8 cellular contexts compared by ENCODE assay signal in genomic region chr20:35741892-35742740, GRCh38. TPM values are rescaled to one million over a fixed set of nuclear protein-coding genes. Genes with fewer than 3 reads are reported as not detected.
DNase-seq lines count a peak whose midpoint lies in the region; ATAC-seq and TF ChIP-seq lines count a peak whose summit lies in the region.

Gene RBM39, minus strand, starts transcription at chr20:35742260. Its CDS starts 1,386 bp downstream, at chr20:35740874.

- H3K4me2 ChIP-seq in smooth muscle cell = peak within 1 kb of the TSS; percentile 90

- CTCF ChIA-PET in WTC11 (lab: Charles Lee) = interaction anchor here (0.6 to 2.9 kb wide), 19 partner anchors 14 to 766 kb away, joined by 3 to 20 read pairs (median 4); partner anchors contain the start of genes ERGIC3, NFS1, PHF20 and ROMO1

- H3K27ac Mint-ChIP-seq in WTC11 = peak within 1 kb of the TSS; percentile 100

- H3K4me1 ChIP-seq in smooth muscle cell (ENCODE audit: low read depth) = peaks cover 31% of the 10 kb centered on the region

- no peaks in the 10 kb centered on the region for H3K9me3 ChIP-seq in smooth muscle cell (replicated peaks; ENCODE audit: low read depth)

- H3K9ac ChIP-seq in smooth muscle cell (ENCODE audit: low read depth) = peak within 1 kb of the TSS; percentile 100

- H3K4me3 ChIP-seq in AG09309 (ENCODE audit: control insufficient read depth, low read depth, low read length) (peak within 1 kb of the TSS; percentile 75), cardiac fibroblast (replicated peaks in 1 of 2; ENCODE audit: low read depth in 2 of 2, low read length in 2 of 2) (peak within 1 kb of the TSS; percentile 86 to 91), smooth muscle cell (peak within 1 kb of the TSS; percentile 88)

- peaks cover 29% of the 10 kb centered on the region for H3K4me1 Mint-ChIP-seq in WTC11

- DNase-seq in AG09309 (ENCODE audit: low read depth) = peak; percentile 100
- DNase-seq in NCI-H226 = peak; percentile 100
- DNase-seq in WTC11 (ENCODE audit: low spot score) = peak; percentile 99
- DNase-seq in cardiac fibroblast (ENCODE audit: low read depth in 2 of 2) = peak; percentile 100
- peak; percentile 95 for DNase-seq in iPS-NIHi11 (ENCODE audit: low spot score)
- DNase-seq in smooth muscle cell (lab: John Stamatoyannopoulos, UW; ENCODE audit: unreplicated experiment) = peak; percentile 94

- no peak within 1 kb of the TSS for H2AFZ ChIP-seq in smooth muscle cell (ENCODE audit: low read depth)

- peaks cover 48% of the 10 kb centered on the region for H3K79me2 ChIP-seq in smooth muscle cell (ENCODE audit: low read depth)

- peak within 1 kb of the TSS; percentile 100 for H3K27ac ChIP-seq in smooth muscle cell (ENCODE audit: low read depth)

- H3K4me3 Mint-ChIP-seq in WTC11 = peak within 1 kb of the TSS; percentile 98

- H3K27me3 Mint-ChIP-seq in WTC11 (ENCODE audit: low read depth) = no peaks in the 10 kb centered on the region

- TF ChIP-seq CTCF in AG09309 (IDR thresholded peaks at IDR 0.05; ENCODE audit: control insufficient read depth, insufficient read depth, low read depth, low read length, missing control alignments) (peak; percentile 46), WTC11 (IDR thresholded peaks at IDR 0.05) (no peak), cardiac fibroblast (IDR thresholded peaks at IDR 0.05; ENCODE audit: low read depth, low read length) (peak; percentile 48), smooth muscle cell (IDR thresholded peaks at IDR 0.05; ENCODE audit: borderline replicate concordance, insufficient read depth, poor library complexity, severe bottlenecking) (no peak)

- no peaks in the 10 kb centered on the region for H3K27me3 ChIP-seq in smooth muscle cell (ENCODE audit: low read depth)

- H3F3A ChIP-seq in smooth muscle cell (ENCODE audit: low read depth) = peaks cover 23% of the 10 kb centered on the region

- peaks cover 43% of the 10 kb centered on the region for H3K36me3 Mint-ChIP-seq in WTC11

- WGBS in smooth muscle cell (ENCODE audit: low lambda C conversion rate) = under 1% methylated on average over 66 of the region's 66 CpGs

- ATAC-seq in GM18909 (IDR thresholded peaks at IDR 0.05; ENCODE audit: poor library complexity, unreplicated experiment) (peak; percentile 87), HG03175 (IDR thresholded peaks at IDR 0.05; ENCODE audit: unreplicated experiment) (peak; percentile 85), WTC11 (peak; percentile 94)

- POLR2A ChIA-PET in WTC11 (lab: Charles Lee) = interaction anchor here (0.6 to 2.2 kb wide), 34 partner anchors 9 to 657 kb away, joined by 3 to 44 read pairs (median 6); partner anchors contain the start of genes CEP250, CPNE1, ERGIC3 and NFS1

- peaks cover 45% of the 10 kb centered on the region for H4K20me1 ChIP-seq in smooth muscle cell (ENCODE audit: low read depth)

- H3K36me3 ChIP-seq in smooth muscle cell (ENCODE audit: low read depth) = peaks cover 12% of the 10 kb centered on the region

- H3K9me3 Mint-ChIP-seq in WTC11 = peaks cover 4% of the 10 kb centered on the region; the same call in 1 of the 2 replicates

TF ChIP-seq in WTC11, 78 proteins besides CTCF, POLR2A, EP300 and RAD21 (continues in another document):
- TF ChIP-seq ZNF263 (CRISPR knock-in tag; IDR thresholded peaks at IDR 0.05; ENCODE audit: low read depth) = no peak
- peak; percentile 87 for TF ChIP-seq MAX (CRISPR knock-in tag; IDR thresholded peaks at IDR 0.05)
- TF ChIP-seq PREB (CRISPR knock-in tag; IDR thresholded peaks at IDR 0.05; ENCODE audit: borderline replicate concordance) = no peak
- TF ChIP-seq JUN (CRISPR knock-in tag; IDR thresholded peaks at IDR 0.05) = peak; percentile 6; the same call in 1 of the 2 replicates
- no peak for TF ChIP-seq ATF2 (CRISPR knock-in tag; IDR thresholded peaks at IDR 0.05; ENCODE audit: borderline replicate concordance, low read depth)
- no peak; the same call in 1 of the 2 replicates for TF ChIP-seq ESRRA (CRISPR knock-in tag; IDR thresholded peaks at IDR 0.05; ENCODE audit: borderline replicate concordance)
- peak; percentile 96 for TF ChIP-seq ZNF281 (CRISPR knock-in tag; IDR thresholded peaks at IDR 0.05)
- TF ChIP-seq CDX4 (CRISPR knock-in tag; IDR thresholded peaks at IDR 0.05; ENCODE audit: borderline replicate concordance) = no peak
- 0 out of 2 replicates have a peak, but pooled peaks have one; percentile 10 for TF ChIP-seq FOXJ3 (CRISPR knock-in tag; IDR thresholded peaks at IDR 0.05; ENCODE audit: borderline replicate concordance)
- TF ChIP-seq HMGA2 (CRISPR knock-in tag; IDR thresholded peaks at IDR 0.05) = peak; percentile 34; the same call in 1 of the 2 replicates
- TF ChIP-seq CREM (CRISPR knock-in tag; IDR thresholded peaks at IDR 0.05) = peak; percentile 84; the same call in 1 of the 2 replicates
- TF ChIP-seq E2F5 (CRISPR knock-in tag; IDR thresholded peaks at IDR 0.05) = peak; percentile 70; the same call in 1 of the 2 replicates
- no peak for TF ChIP-seq MLX (CRISPR knock-in tag; IDR thresholded peaks at IDR 0.05)
- no peak for TF ChIP-seq ZNF121 (CRISPR knock-in tag; IDR thresholded peaks at IDR 0.05)
- peak; percentile 73 for TF ChIP-seq USF1 (CRISPR knock-in tag; IDR thresholded peaks at IDR 0.05)

RNA-seq across cellular contexts. Expression of gene RBM39, which starts in this region (rescaled TPM):
- total RNA-seq in WTC11 (2021) (221 to 231 TPM (median 223 TPM) in 3 replicates), smooth muscle cell (408 and 449 TPM in 2 replicates)
- 139 and 196 TPM in 2 replicates for polyA plus RNA-seq in smooth muscle cell

Comparison
In these comparisons a context has a peak if more than half of its experiments do, and no peak if none do; other contexts are left out.
1. Peak in every context shown above with its lines: DNase-seq, ATAC-seq, H3K4me3 ChIP-seq and H3K27ac ChIP-seq.
2. CTCF ChIP-seq: peak in AG09309 (single experiment) and cardiac fibroblast (single experiment); none in WTC11 (single experiment) and smooth muscle cell (single experiment).